ENCODE assay signal across 19 cellular contexts in genomic region chr10:10661176-10661575, GRCh38.
DNase-seq lines count a peak whose midpoint lies in the region; ATAC-seq, FAIRE-seq and TF ChIP-seq lines count a peak whose summit lies in the region.
"Had no signal": no experiment of that assay in that cellular context is flagged by ENCODE, and none has a peak within 500 bp of the region (broad histone marks: within the 10 kb centered on the region; RNA-seq: fewer than 3 reads in every experiment).

No MANE protein-coding gene starts in this region.

- TF ChIP-seq RAD21 in IMR-90 (IDR thresholded peaks at IDR 0.05; ENCODE audit: low read length): no peak

- FAIRE-seq in kidney (lab: Jason Lieb, UNC): no peak
- FAIRE-seq: G401.6, GM12891 had no signal

- peaks cover 3% of the 10 kb centered on the region; the same call in 1 of the 2 replicates for H3K9me3 ChIP-seq in IMR-90 (ENCODE audit: control insufficient read depth, insufficient read depth, low read length)
- H3K9me3 ChIP-seq in kidney (ENCODE audit: control insufficient read depth in 1 of 2, low read length in 2 of 2): no peaks in the 10 kb centered on the region
- H3K9me3 ChIP-seq: BE2C, HAP-1 had no signal

- no peak overlapping the region for H3K18ac ChIP-seq in IMR-90 (ENCODE audit: low read depth, low read length)

- H3K23ac ChIP-seq in IMR-90 (ENCODE audit: low read depth, low read length): no peak overlapping the region

- BruUV-seq in IMR-90 (replicated peaks; lab: Mats Ljungman, UMichigan): no TSS peak

- 0 out of 4 replicates have a peak overlapping the region, but pooled peaks of 1 of the 2 experiments have one; percentile 67 for H4K8ac ChIP-seq in IMR-90 (ENCODE audit: low read depth in 2 of 2, low read length in 2 of 2)

- no peaks in the 10 kb centered on the region for H4K20me1 ChIP-seq in IMR-90 (ENCODE audit: insufficient read depth, low read length)

- H3K27me3 ChIP-seq in IMR-90 (ENCODE audit: control insufficient read depth, insufficient read depth, low read length): no peaks in the 10 kb centered on the region
- H3K27me3 ChIP-seq: BE2C had no signal

- peaks cover 11% of the 10 kb centered on the region; the same call in 1 of the 2 replicates for H3K9me1 ChIP-seq in IMR-90 (ENCODE audit: insufficient read depth, low read length)

- no CpG with 5 or more reads among the region's 4 CpGs for WGBS in IMR-90 (ENCODE audit: extremely low coverage in 2 of 2, insufficient read length in 1 of 2), 2 experiments

- H3K4me3 ChIP-seq in IMR-90 (ENCODE audit: insufficient read depth, low read depth, low read length): no peak overlapping the region
- no peak overlapping the region for H3K4me3 ChIP-seq in astrocyte of the spinal cord (ENCODE audit: low read depth, low read length)
- no peak overlapping the region for H3K4me3 ChIP-seq in kidney (ENCODE audit: low read length in 2 of 2)
- H3K4me3 ChIP-seq: HAP-1 had no signal

- H3K56ac ChIP-seq in IMR-90 (ENCODE audit: extremely low read depth, insufficient read depth, low read length): no peak overlapping the region

- no peak overlapping the region for H2BK120ac ChIP-seq in IMR-90 (ENCODE audit: low read depth, low read length)

- intact Hi-C loops in IMR-90 (cut with micrococcal nuclease) (loop anchor here (5.0 kb wide), 2 partner anchors 376 to 1054 kb away; no protein-coding TSS in a partner anchor), kidney (cut with DNase I) (no loop called here)

- H3K9ac ChIP-seq in IMR-90 (ENCODE audit: low read depth, low read length) (no peak overlapping the region), kidney (ENCODE audit: low read length in 2 of 2) (no peak overlapping the region)

- H2AK5ac ChIP-seq in IMR-90 (ENCODE audit: low read depth, low read length): no peak overlapping the region

- H3K4me1 ChIP-seq in IMR-90 (ENCODE audit: control insufficient read depth, insufficient read depth, low read length): peaks cover 9% of the 10 kb centered on the region
- no peaks in the 10 kb centered on the region for H3K4me1 ChIP-seq in kidney (ENCODE audit: control insufficient read depth in 1 of 2, insufficient read depth in 1 of 2, low read depth in 1 of 2, low read length in 2 of 2)
- H3K4me1 ChIP-seq: BE2C, HAP-1 had no signal

- H2AFZ ChIP-seq in IMR-90 (replicated peaks; ENCODE audit: low read length, poor library complexity): no peak overlapping the region

- no peak overlapping the region for H4K5ac ChIP-seq in IMR-90 (ENCODE audit: low read depth, low read length)

- 0 out of 2 replicates have a peak overlapping the region, but pooled peaks have one; percentile 4 for H4K91ac ChIP-seq in IMR-90 (ENCODE audit: insufficient read depth, low read depth, low read length)

- dilution Hi-C loops in IMR-90 (cut with HindIII; ENCODE audit: low sequenced_read_pairs, unreplicated experiment): no loop called here

- H3K4me2 ChIP-seq in IMR-90 (ENCODE audit: low read depth, low read length): no peak overlapping the region; the same call in 1 of the 2 replicates

- in situ Hi-C loops in IMR-90 (cut with MboI; ENCODE audit: low sequenced_read_pairs): no loop called here
- in situ Hi-C loops in astrocyte of the spinal cord (cut with HindIII; ENCODE audit: low sequenced_read_pairs): no loop called here

- H3K27ac ChIP-seq in IMR-90 (ENCODE audit: insufficient read depth, low read length) (peak overlapping the region; percentile 30; the same call in 1 of the 2 replicates), kidney (ENCODE audit: low read depth in 2 of 2, low read length in 2 of 2) (no peak overlapping the region)
- H3K27ac ChIP-seq: C4-2B, HL-60 had no signal

- TF ChIP-seq POLR2A in IMR-90 (IDR thresholded peaks at IDR 0.05; ENCODE audit: low read depth, low read length): no peak

- H3K36me3 ChIP-seq in IMR-90 (ENCODE audit: control insufficient read depth, insufficient read depth, low read length) (no peaks in the 10 kb centered on the region), kidney (ENCODE audit: control insufficient read depth in 1 of 2, insufficient read depth in 2 of 2, low read length in 2 of 2) (no peaks in the 10 kb centered on the region)
- H3K36me3 ChIP-seq: BE2C, HAP-1 had no signal

- peak; percentile 85 for ATAC-seq in IMR-90 (ENCODE audit: low read depth)

- peak overlapping the region; percentile 75 for H2BK20ac ChIP-seq in IMR-90 (ENCODE audit: low read depth, low read length)

- TF ChIP-seq CTCF in IMR-90 (conservative IDR thresholded peaks at IDR 0.05; ENCODE audit: low read depth, low read length) (no peak), astrocyte of the spinal cord (IDR thresholded peaks at IDR 0.05; ENCODE audit: low read depth, low read length) (no peak), kidney (IDR thresholded peaks at IDR 0.05; ENCODE audit: borderline replicate concordance, extremely low read depth, insufficient read depth) (no peak)

- no peak overlapping the region for H2BK15ac ChIP-seq in IMR-90 (ENCODE audit: low read depth, low read length)

- no peak overlapping the region for H3K14ac ChIP-seq in IMR-90 (replicated peaks; ENCODE audit: low read depth, low read length)

- no peaks in the 10 kb centered on the region for H3K79me1 ChIP-seq in IMR-90 (ENCODE audit: low read depth in 1 of 2, low read length in 2 of 2)

- H2AK9ac ChIP-seq in IMR-90 (replicated peaks; ENCODE audit: low read depth, low read length, poor library complexity): no peak overlapping the region

- POLR2A ChIA-PET in IMR-90 (lab: Charles Lee; ENCODE audit: unreplicated experiment): no interaction called here

- CTCF ChIA-PET in IMR-90 (lab: Yijun Ruan, JAX): no interaction called here

- peak; percentile 6 for DNase-seq in AG08396 (ENCODE audit: low spot score)
- DNase-seq in IMR-90: peak; percentile 81
- peak; percentile 22 for DNase-seq in astrocyte of the spinal cord (ENCODE audit: low read depth, low spot score)
- peak; percentile 69 for DNase-seq in iris pigment epithelial cell (ENCODE audit: low read depth)
- no peak for DNase-seq in stimulated activated CD4-positive, alpha-beta T cell treated with anti-CD3 and anti-CD28 coated beads, Interleukin-4, amount 100 ng/mL, for 1 hour
- DNase-seq in activated CD4-positive, alpha-beta T cell treated with anti-CD3 and anti-CD28 coated beads for 1 hour: no peak
- no peak for DNase-seq in iPS-NIHi11 (ENCODE audit: low spot score)
- DNase-seq in kidney: no peak
- DNase-seq: ACHN; BE2C; CD4-positive, alpha-beta memory T cell; DMS79 treated with DMSO at 0.1 percent for 48 hours; EL; GOT3 had no signal

- H2BK5ac ChIP-seq in IMR-90 (ENCODE audit: low read depth, low read length, poor library complexity, severe bottlenecking): peak overlapping the region; percentile 78

- no peak overlapping the region for H3K4ac ChIP-seq in IMR-90 (ENCODE audit: low read depth, low read length)

TF ChIP-seq in IMR-90, 13 proteins besides CTCF, POLR2A, EP300 and RAD21:
- TF ChIP-seq CHD1 (IDR thresholded peaks at IDR 0.05; ENCODE audit: low read depth, low read length) (no peak), MXI1 (IDR thresholded peaks at IDR 0.05; ENCODE audit: borderline replicate concordance, low read depth, low read length) (no peak), SMC3 (IDR thresholded peaks at IDR 0.05; ENCODE audit: low read depth, low read length) (no peak), MAFK (IDR thresholded peaks at IDR 0.05; ENCODE audit: low read depth, low read length) (peak; percentile 45; the same call in 1 of the 2 replicates), USF2 (IDR thresholded peaks at IDR 0.05; ENCODE audit: low read depth, low read length) (no peak), NFE2L2 (IDR thresholded peaks at IDR 0.05; ENCODE audit: low read depth, low read length) (peak; percentile 33; the same call in 1 of the 2 replicates), FOS (IDR thresholded peaks at IDR 0.05; ENCODE audit: low read depth, low read length) (0 out of 2 replicates have a peak, but pooled peaks have one; percentile 12), BHLHE40 (IDR thresholded peaks at IDR 0.05; ENCODE audit: low read depth, low read length) (0 out of 2 replicates have a peak, but pooled peaks have one; percentile 19), ELK1 (IDR thresholded peaks at IDR 0.05; ENCODE audit: borderline replicate concordance, low read depth, low read length) (no peak)

Comparison
In these comparisons a context has a peak if more than half of its experiments do, and no peak if none do; other contexts are left out.
1. DNase-seq: peak in AG08396 (single experiment), IMR-90 (single experiment), astrocyte of the spinal cord (single experiment) and iris pigment epithelial cell (single experiment); none in stimulated activated CD4-positive, alpha-beta T cell treated with anti-CD3 and anti-CD28 coated beads, Interleukin-4, amount 100 ng/mL, for 1 hour (single experiment), activated CD4-positive, alpha-beta T cell treated with anti-CD3 and anti-CD28 coated beads for 1 hour (single experiment), iPS-NIHi11 (single experiment) and kidney (single experiment).